ENCODE assay signal across 23 cellular contexts in genomic region chr1:7768583-7768982, GRCh38. TPM values are rescaled to one million over a fixed set of nuclear protein-coding genes. Genes with fewer than 3 reads are reported as not detected.
DNase-seq lines count a peak whose midpoint lies in the region; ATAC-seq and TF ChIP-seq lines count a peak whose summit lies in the region.
"Had no signal": no experiment of that assay in that cellular context is flagged by ENCODE, and none has a peak within 500 bp of the region (broad histone marks: within the 10 kb centered on the region; RNA-seq: fewer than 3 reads in every experiment).

No MANE protein-coding gene starts in this region.

- H3K4me1 ChIP-seq in SK-N-SH (ENCODE audit: control insufficient read depth in 1 of 2, insufficient read depth in 2 of 2, low read depth in 1 of 2, low read length in 1 of 2): peaks cover 5 to 19% of the 10 kb centered on the region in 2 experiments; a peak in 3 of 4 replicates
- H3K4me1 ChIP-seq: BE2C had no signal

- ATAC-seq in SK-N-SH treated with all-trans-retinoic acid at 6 μM for 48 hours (no peak), GM21367 (IDR thresholded peaks at IDR 0.05; ENCODE audit: unreplicated experiment) (no peak), HG02642 (IDR thresholded peaks at IDR 0.05; ENCODE audit: poor library complexity, unreplicated experiment) (no peak)
- ATAC-seq: GM12878 had no signal

- H2AFZ ChIP-seq in SK-N-SH (ENCODE audit: low read depth): peak overlapping the region; percentile 22; the same call in 1 of the 2 replicates

- no peak overlapping the region for H3K27ac ChIP-seq in SK-N-SH (ENCODE audit: low read depth in 2 of 2, low read length in 1 of 2)

- no peak for TF ChIP-seq RAD21 in SK-N-SH (IDR thresholded peaks at IDR 0.05; ENCODE audit: low read length)

- no peak for TF ChIP-seq EP300 in SK-N-SH (IDR thresholded peaks at IDR 0.05; ENCODE audit: borderline replicate concordance in 1 of 2, low read depth in 1 of 2, low read length in 1 of 2)

- H3K9me2 ChIP-seq in SK-N-SH: no peaks in the 10 kb centered on the region

- peaks cover 23% of the 10 kb centered on the region for H3K79me2 ChIP-seq in SK-N-SH (ENCODE audit: insufficient read depth)

- H3K9ac ChIP-seq in SK-N-SH: no peak overlapping the region

- DNase-seq in SK-N-SH (no peak), NCI-H2171 (lab: John Stamatoyannopoulos, UW) (peak; percentile 2), OCI-M1 (lab: John Stamatoyannopoulos, UW) (peak; percentile 16), COLO829 (ENCODE audit: low spot score) (no peak)
- DNase-seq: BE2C; CD4-positive, CD25-positive, alpha-beta regulatory T cell; DMS53; EL; H9; IMR-90; Karpas-422; MG63; NCI-H1092; NCI-H1436 treated with DMSO at 0.1 percent for 48 hours; NCI-H2081 treated with DMSO at 0.1 percent for 48 hours; NCI-H345; NCI-H526 treated with DMSO at 0.1 percent for 48 hours; NK-92 treated with Interleukin-12 subunit alpha and Interleukin-12 subunit beta, amount 100 ng/mL, for 24 hours; SHP77 treated with DMSO at 0.1 percent for 48 hours had no signal

- no peak overlapping the region for H3K4me3 ChIP-seq in SK-N-SH (ENCODE audit: low read depth in 2 of 2, low read length in 1 of 2)
- H3K4me3 ChIP-seq: GM12878, MG63 had no signal

- no peak for TF ChIP-seq CTCF in SK-N-SH (IDR thresholded peaks at IDR 0.05)

- no peaks in the 10 kb centered on the region for H3K9me3 ChIP-seq in SK-N-SH
- H3K9me3 ChIP-seq: BE2C, MG63 had no signal

- H3K4me2 ChIP-seq in SK-N-SH: no peak overlapping the region

- H3K36me3 ChIP-seq in SK-N-SH (replicated peaks in 1 of 2; ENCODE audit: control insufficient read depth in 1 of 2, insufficient read depth in 2 of 2, low read length in 1 of 2): peaks cover 5 to 10% of the 10 kb centered on the region in 2 experiments
- H3K36me3 ChIP-seq: BE2C had no signal

- no peaks in the 10 kb centered on the region for H3F3A ChIP-seq in SK-N-SH (replicated peaks; ENCODE audit: insufficient read depth)

- no peaks in the 10 kb centered on the region for H3K27me3 ChIP-seq in SK-N-SH (ENCODE audit: insufficient read depth)
- H3K27me3 ChIP-seq: BE2C, MG63 had no signal

- WGBS in SK-N-SH (ENCODE audit: low lambda C conversion rate): 47% methylated on average over 2 of the region's 2 CpGs

- H4K20me1 ChIP-seq in SK-N-SH (ENCODE audit: insufficient read depth): peaks cover 13% of the 10 kb centered on the region

- CTCF ChIA-PET in SK-N-SH (lab: Yijun Ruan, JAX): interaction anchor here (1.0 to 14.6 kb wide), 4 partner anchors 16 to 133 kb away, joined by 3 to 139 read pairs (median 58); no protein-coding TSS in a partner anchor

- POLR2A ChIA-PET in SK-N-SH (lab: Yijun Ruan, JAX): interaction anchor here (2.0 kb wide), 1 partner anchor 99 kb away, joined by 8 read pairs; no protein-coding TSS in a partner anchor

TF ChIP-seq in SK-N-SH, 30 proteins besides CTCF, POLR2A, EP300 and RAD21:
- no peak for TF ChIP-seq ZBTB33 (IDR thresholded peaks at IDR 0.05; ENCODE audit: borderline replicate concordance, low read depth)

TF ChIP-seq in SK-N-SH treated with all-trans-retinoic acid at 6 μM for 48 hours, 23 proteins besides CTCF, POLR2A, EP300 and RAD21 (continues in another document):
- TF ChIP-seq ZNF565 (CRISPR knock-in tag; conservative IDR thresholded peaks at IDR 0.05; ENCODE audit: low read depth) (no peak), SNAI2 (CRISPR knock-in tag; IDR thresholded peaks at IDR 0.05) (no peak), CREB5 (CRISPR knock-in tag; IDR thresholded peaks at IDR 0.05; ENCODE audit: low read depth) (no peak), PPARA (CRISPR knock-in tag; IDR thresholded peaks at IDR 0.05; ENCODE audit: borderline replicate concordance) (no peak), TSHZ2 (CRISPR knock-in tag; IDR thresholded peaks at IDR 0.05) (no peak), POU6F1 (CRISPR knock-in tag; IDR thresholded peaks at IDR 0.05; ENCODE audit: borderline replicate concordance, low read depth) (no peak), PATZ1 (CRISPR knock-in tag; IDR thresholded peaks at IDR 0.05; ENCODE audit: borderline replicate concordance) (no peak), ZC3H10 (CRISPR knock-in tag; IDR thresholded peaks at IDR 0.05) (no peak), CSRNP3 (CRISPR knock-in tag; IDR thresholded peaks at IDR 0.05) (no peak), GLIS3 (CRISPR knock-in tag; IDR thresholded peaks at IDR 0.05) (no peak), ZFP30 (CRISPR knock-in tag; IDR thresholded peaks at IDR 0.05) (no peak), ZNF70 (CRISPR knock-in tag; IDR thresholded peaks at IDR 0.05) (no peak)

RNA-seq across cellular contexts. Expression of gene VAMP3, which starts 2.5 kb away (rescaled TPM):
- 96.4 and 114 TPM in 2 replicates for polyA plus RNA-seq in SK-N-SH (2012; rRNA removed)
- 141 and 168 TPM in 2 replicates for polyA plus RNA-seq in SK-N-SH (2012; cell fraction: cytosol; rRNA removed)
- polyA plus RNA-seq in SK-N-SH (2012; cell fraction: nucleus; rRNA removed): 41.4 and 66.9 TPM in 2 replicates

RNA-seq across cellular contexts. Expression of gene PER3, which starts 15.5 kb away (rescaled TPM):
- 6.0 and 7.3 TPM in 2 replicates for polyA plus RNA-seq in SK-N-SH (2012; rRNA removed)
- polyA plus RNA-seq in SK-N-SH (2012; cell fraction: cytosol; rRNA removed): 4.2 and 5.0 TPM in 2 replicates
- polyA plus RNA-seq in SK-N-SH (2012; cell fraction: nucleus; rRNA removed): 12.1 and 14.3 TPM in 2 replicates

Comparison
In these comparisons a context has a peak if more than half of its experiments do, and no peak if none do; other contexts are left out.
1. DNase-seq: peak in NCI-H2171 (single experiment) and OCI-M1 (single experiment); none in SK-N-SH (single experiment) and COLO829 (single experiment).